In the genomic region with DNA sequence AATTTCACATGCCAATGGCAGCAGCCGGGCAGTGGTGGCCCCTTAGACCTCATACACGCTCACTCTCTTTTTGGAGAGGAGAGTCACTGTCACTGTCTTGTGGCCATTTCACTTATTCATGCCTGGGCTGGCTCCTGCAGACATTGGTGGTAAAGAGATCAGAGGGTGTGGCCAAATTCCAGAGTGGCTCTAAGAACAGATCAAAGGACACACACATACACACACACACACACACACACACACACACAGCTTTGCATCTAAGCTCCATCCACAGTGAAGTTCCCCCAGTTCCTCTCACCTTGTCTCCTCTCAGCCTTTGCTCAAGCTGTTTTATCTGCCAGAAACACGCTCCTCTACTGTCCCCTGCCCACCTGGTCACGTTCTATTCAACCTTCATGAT, we compare ENCODE assay signal across 18 cellular contexts. TPM values are rescaled to one million over a fixed set of nuclear protein-coding genes. Genes with fewer than 3 reads are reported as not detected.
DNase-seq lines count a peak whose midpoint lies in the region; ATAC-seq, FAIRE-seq and TF ChIP-seq lines count a peak whose summit lies in the region.
"Had no signal": no experiment of that assay in that cellular context is flagged by ENCODE, and none has a peak within 500 bp of the region (broad histone marks: within the 10 kb centered on the region; RNA-seq: fewer than 3 reads in every experiment).

No MANE protein-coding gene starts in this region.

- TF ChIP-seq CTCF in bronchial epithelial cell (IDR thresholded peaks at IDR 0.05; ENCODE audit: insufficient read depth, low read length, severe bottlenecking) (no peak), neural progenitor cell (IDR thresholded peaks at IDR 0.05) (no peak), pancreas (IDR thresholded peaks at IDR 0.05) (no peak)

- H3K27ac ChIP-seq in neural progenitor cell, result no peak overlapping the region
- no peak overlapping the region for H3K27ac ChIP-seq in pancreas

- H3K27me3 ChIP-seq in H7 (ENCODE audit: control insufficient read depth, insufficient read depth, low read length) (no peaks in the 10 kb centered on the region), bronchial epithelial cell (ENCODE audit: control insufficient read depth, insufficient read depth, low read length) (no peaks in the 10 kb centered on the region), neural progenitor cell (no peaks in the 10 kb centered on the region), pancreas (no peaks in the 10 kb centered on the region)
- H3K27me3 ChIP-seq: BE2C had no signal

- no peaks in the 10 kb centered on the region for H3K9me3 ChIP-seq in neural progenitor cell (ENCODE audit: low read depth)
- H3K9me3 ChIP-seq in pancreas, result no peaks in the 10 kb centered on the region
- H3K9me3 ChIP-seq: BE2C had no signal

- H3K4me2 ChIP-seq in neural progenitor cell, result no peak overlapping the region

- H3K36me3 ChIP-seq in H7 (replicated peaks; ENCODE audit: control insufficient read depth, insufficient read depth, low read length) (no peaks in the 10 kb centered on the region), bronchial epithelial cell (ENCODE audit: control insufficient read depth, insufficient read depth, low read length) (no peaks in the 10 kb centered on the region), neural progenitor cell (no peaks in the 10 kb centered on the region), pancreas (no peaks in the 10 kb centered on the region)
- H3K36me3 ChIP-seq: BE2C had no signal

- peak overlapping the region; percentile 4 for H3K4me3 Mint-ChIP-seq in neural progenitor cell
- H3K4me3 Mint-ChIP-seq: CD4-positive, alpha-beta memory T cell; T-cell had no signal

- no peaks in the 10 kb centered on the region for H4K20me1 ChIP-seq in neural progenitor cell (ENCODE audit: low read depth)

- peaks cover 6% of the 10 kb centered on the region for H3K27me3 Mint-ChIP-seq in neural progenitor cell (ENCODE audit: insufficient read depth, low read depth)

- intact Hi-C loops in pancreas (cut with DNase I), result no loop called here

- no peaks in the 10 kb centered on the region for H3K9me3 Mint-ChIP-seq in neural progenitor cell
- H3K9me3 Mint-ChIP-seq: T-cell had no signal

- peaks cover 3% of the 10 kb centered on the region for H3F3A ChIP-seq in neural progenitor cell (ENCODE audit: low read depth)

- H3K4me1 Mint-ChIP-seq in neural progenitor cell, result peaks cover 51% of the 10 kb centered on the region
- H3K4me1 Mint-ChIP-seq: CD4-positive, alpha-beta memory T cell; T-cell had no signal

- DNase-seq in H7, result peak; percentile 11
- DNase-seq in NCI-H82 treated with DMSO at 0.1 percent for 48 hours (lab: John Stamatoyannopoulos, UW; ENCODE audit: unreplicated experiment), result peak; percentile 55
- DNase-seq in bronchial epithelial cell (ENCODE audit: low read depth), result no peak
- peak; percentile 42 for DNase-seq in neural progenitor cell (ENCODE audit: low spot score)
- no peak for DNase-seq in pancreas
- DNase-seq: BE2C; CD4-positive, alpha-beta memory T cell; HCEC 1CT; Kasumi-1; NCI-H1436; NCI-H2081; NCI-H2227 treated with DMSO at 0.1 percent for 48 hours; NCI-H526; PC-3; T-cell had no signal

- no peak overlapping the region for H2AFZ ChIP-seq in neural progenitor cell (replicated peaks)

- peaks cover 20% of the 10 kb centered on the region for H3K4me1 ChIP-seq in neural progenitor cell
- H3K4me1 ChIP-seq in pancreas, result no peaks in the 10 kb centered on the region
- H3K4me1 ChIP-seq: BE2C had no signal

- H3K79me2 ChIP-seq in neural progenitor cell (ENCODE audit: low read depth), result no peaks in the 10 kb centered on the region

- H3K27ac Mint-ChIP-seq in neural progenitor cell, result no peak overlapping the region
- H3K27ac Mint-ChIP-seq: T-cell had no signal

- no peak overlapping the region for H3K9ac ChIP-seq in neural progenitor cell

- no peaks in the 10 kb centered on the region for H3K36me3 Mint-ChIP-seq in neural progenitor cell
- H3K36me3 Mint-ChIP-seq: CD4-positive, alpha-beta memory T cell; T-cell had no signal

- WGBS in pancreas, 2 donors, result 90 to 96% methylated on average over 4 of the region's 4 CpGs

- H3K4me3 ChIP-seq in H7 (ENCODE audit: insufficient read depth, low read depth, low read length) (no peak overlapping the region), bronchial epithelial cell (ENCODE audit: low read depth, low read length) (no peak overlapping the region), neural progenitor cell (no peak overlapping the region), pancreas (no peak overlapping the region)

- ATAC-seq in GM19324 (IDR thresholded peaks at IDR 0.05; ENCODE audit: low FRiP score, unreplicated experiment) (no peak), HG03342 (IDR thresholded peaks at IDR 0.05; ENCODE audit: unreplicated experiment) (no peak), GM18519 (IDR thresholded peaks at IDR 0.05; ENCODE audit: low FRiP score, unreplicated experiment) (no peak), pancreas (no peak)
- ATAC-seq: PC-3, T-cell had no signal

- FAIRE-seq in bronchial epithelial cell (lab: Jason Lieb, UNC) (peak; percentile 7), pancreas (lab: Jason Lieb, UNC) (no peak)

RNA-seq across cellular contexts. Expression of a gene that starts 46.5 kb away (rescaled TPM):
- total RNA-seq in H7 (2014; rRNA removed; shearing (Covaris generic)), result 25.5 and 28.4 TPM in 2 replicates
- total RNA-seq in bronchial epithelial cell (25.9 and 26.9 TPM in 2 replicates), neural progenitor cell (ENCODE audit: low replicate concordance) (37.4 and 49.4 TPM in 2 replicates), pancreas (10 to 100 TPM in 3 of 6 donors, 1 to 10 TPM in 3; 6.5 to 16.0 (median 9.2) TPM)
- polyA plus RNA-seq in pancreas, result 1 to 10 TPM; 5.3 to 9.0 TPM

Comparison
In these comparisons a context has a peak if more than half of its experiments do, and no peak if none do; other contexts are left out.
1. DNase-seq: peak in H7 (single experiment), NCI-H82 treated with DMSO at 0.1 percent for 48 hours (single experiment) and neural progenitor cell (single experiment); none in bronchial epithelial cell (single experiment) and pancreas (0 of 6).